In the genomic region with DNA sequence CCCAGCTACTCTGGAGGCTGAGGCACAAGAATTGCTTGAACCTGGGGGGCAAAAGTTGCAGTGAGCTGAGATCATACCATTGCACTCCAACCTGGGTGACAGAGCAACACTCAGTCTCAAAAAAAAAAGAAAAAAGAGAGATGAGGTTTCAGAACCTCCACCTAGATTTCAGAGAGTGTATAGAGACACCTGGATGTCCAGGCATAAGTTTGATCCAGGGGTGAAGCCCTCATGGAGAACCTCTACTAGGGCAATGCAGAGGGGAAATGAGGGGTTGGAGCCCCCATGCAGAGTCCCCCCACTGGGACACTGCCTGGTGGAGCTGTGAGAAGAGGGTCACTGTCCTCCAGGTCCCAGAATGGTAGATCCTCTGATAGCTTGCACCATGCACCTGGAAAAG, we compare ENCODE assay signal across 24 cellular contexts.
DNase-seq lines count a peak whose midpoint lies in the region; ATAC-seq and TF ChIP-seq lines count a peak whose summit lies in the region.
"Had no signal": no experiment of that assay in that cellular context is flagged by ENCODE, and none has a peak within 500 bp of the region (broad histone marks: within the 10 kb centered on the region; RNA-seq: fewer than 3 reads in every experiment).

No MANE protein-coding gene starts in this region.

- H3K9me3 Mint-ChIP-seq in activated T-cell treated with anti-CD3 and anti-CD28 coated beads, Interleukin-2, amount 50 U/mL, for 72 hours = peaks cover 8 to 9% of the 10 kb centered on the region in 2 donors
- H3K9me3 Mint-ChIP-seq in stimulated activated naive B cell treated with anti-CD40 and anti-IgM and Interleukin-4, amounts not matched to agents 10 μg/mL and 1 μg/mL and 100 μg/mL, for 72 hours = peaks cover 1 to 12% of the 10 kb centered on the region in 2 donors

- H2AFZ ChIP-seq in OCI-LY7 (ENCODE audit: low read length) = no peak overlapping the region

- no peak for TF ChIP-seq CTCF in OCI-LY7 (conservative IDR thresholded peaks at IDR 0.05; ENCODE audit: low read length)

- CTCF ChIA-PET in OCI-LY7 (lab: Charles Lee; ENCODE audit: unreplicated experiment) = no interaction called here

- H3K4me2 ChIP-seq in OCI-LY7 (ENCODE audit: low read length) = no peak overlapping the region
- H3K4me2 ChIP-seq: BLaER1 had no signal

- peak overlapping the region; percentile 83 for H3K27ac Mint-ChIP-seq in activated T-cell treated with anti-CD3 and anti-CD28 coated beads, Interleukin-2, amount 50 U/mL, for 72 hours
- peak overlapping the region; percentile 42 for H3K27ac Mint-ChIP-seq in stimulated activated naive B cell treated with anti-CD40 and anti-IgM and Interleukin-4, amounts not matched to agents 10 μg/mL and 1 μg/mL and 100 μg/mL, for 72 hours
- H3K27ac Mint-ChIP-seq: CD14-positive monocyte; CD4-positive, alpha-beta memory T cell; CD4-positive, CD25-positive, alpha-beta regulatory T cell; CD8-positive, alpha-beta memory T cell had no signal

- H3K4me3 ChIP-seq in OCI-LY7 (ENCODE audit: low read depth, low read length, poor library complexity, severe bottlenecking) = no peak overlapping the region
- H3K4me3 ChIP-seq: BLaER1, GM12878 had no signal

- POLR2A ChIA-PET in OCI-LY7 (lab: Charles Lee) = no interaction called here

- DNase-seq in activated T-cell treated with anti-CD3 and anti-CD28 coated beads, Interleukin-2, amount 50 U/mL, for 72 hours = no peak
- DNase-seq in activated T-cell treated with anti-CD3 and anti-CD28 coated beads, Interleukin-2, amount 50 U/mL, for 1 hour = no peak
- DNase-seq in OCI-LY7 (ENCODE audit: low spot score) = peak; percentile 12
- no peak for DNase-seq in stimulated activated naive B cell treated with anti-CD40 and anti-IgM and Interleukin-4, amounts not matched to agents 10 μg/mL and 1 μg/mL and 100 μg/mL, for 72 hours
- no peak for DNase-seq in stimulated activated CD4-positive, alpha-beta T cell treated with anti-CD3 and anti-CD28 coated beads, Interleukin-15, amount 100 ng/mL, for 24 hours
- no peak for DNase-seq in NCI-H146 treated with DMSO at 0.1 percent for 48 hours (lab: John Stamatoyannopoulos, UW; ENCODE audit: unreplicated experiment)
- DNase-seq: 8988T; ACHN; BE2C; C1 segment of cervical spinal cord; CD4-positive, alpha-beta memory T cell; CD4-positive, CD25-positive, alpha-beta regulatory T cell; CD8-positive, alpha-beta memory T cell; COR-L47; DMS 273 treated with DMSO at 0.1 percent for 48 hours; DMS153; DMS53; DMS79; DND-41; EL; GDM1 had no signal

- no peaks in the 10 kb centered on the region for H3K36me3 ChIP-seq in OCI-LY7 (ENCODE audit: insufficient read depth, low read length)
- H3K36me3 ChIP-seq: BE2C, BLaER1 had no signal

- BruUV-seq in OCI-LY7 (replicated peaks; lab: Mats Ljungman, UMichigan) = no TSS peak

- ATAC-seq in activated T-cell treated with anti-CD3 and anti-CD28 coated beads, Interleukin-2, amount 50 U/mL, for 72 hours (replicated peaks in 1 of 2) = no peak
- ATAC-seq in stimulated activated naive B cell treated with anti-CD40 and anti-IgM and Interleukin-4, amounts not matched to agents 10 μg/mL and 1 μg/mL and 100 μg/mL, for 72 hours (replicated peaks) = no peak
- ATAC-seq: GM12878 had no signal

- no peaks in the 10 kb centered on the region for H3K4me1 ChIP-seq in OCI-LY7 (ENCODE audit: insufficient read depth, low read length, poor library complexity, severe bottlenecking)
- H3K4me1 ChIP-seq: BE2C, BLaER1 had no signal

- H3K9me2 ChIP-seq in OCI-LY7 (ENCODE audit: insufficient read depth, low read length) = no peaks in the 10 kb centered on the region

- no peaks in the 10 kb centered on the region for H3K79me2 ChIP-seq in OCI-LY7 (ENCODE audit: insufficient read depth, low read depth, low read length)

- H4K20me1 ChIP-seq in OCI-LY7 (ENCODE audit: insufficient read depth, low read length) = no peaks in the 10 kb centered on the region
- H4K20me1 ChIP-seq: BLaER1 had no signal

- no peaks in the 10 kb centered on the region for H3K4me1 Mint-ChIP-seq in activated T-cell treated with anti-CD3 and anti-CD28 coated beads, Interleukin-2, amount 50 U/mL, for 72 hours (ENCODE audit: low read depth)
- no peaks in the 10 kb centered on the region for H3K4me1 Mint-ChIP-seq in stimulated activated naive B cell treated with anti-CD40 and anti-IgM and Interleukin-4, amounts not matched to agents 10 μg/mL and 1 μg/mL and 100 μg/mL, for 72 hours
- H3K4me1 Mint-ChIP-seq: CD4-positive, alpha-beta memory T cell; CD4-positive, CD25-positive, alpha-beta regulatory T cell; CD8-positive, alpha-beta memory T cell had no signal

- intact Hi-C loops in OCI-LY7 (cut with micrococcal nuclease; ENCODE audit: unreplicated experiment) = no loop called here

- H3K27me3 Mint-ChIP-seq in activated T-cell treated with anti-CD3 and anti-CD28 coated beads, Interleukin-2, amount 50 U/mL, for 72 hours (ENCODE audit: low read depth) = peaks cover 16% of the 10 kb centered on the region
- H3K27me3 Mint-ChIP-seq in stimulated activated naive B cell treated with anti-CD40 and anti-IgM and Interleukin-4, amounts not matched to agents 10 μg/mL and 1 μg/mL and 100 μg/mL, for 72 hours = no peaks in the 10 kb centered on the region
- H3K27me3 Mint-ChIP-seq: CD4-positive, alpha-beta memory T cell; CD4-positive, CD25-positive, alpha-beta regulatory T cell had no signal

- no peak overlapping the region for H3K4me3 Mint-ChIP-seq in activated T-cell treated with anti-CD3 and anti-CD28 coated beads, Interleukin-2, amount 50 U/mL, for 72 hours
- no peak overlapping the region for H3K4me3 Mint-ChIP-seq in stimulated activated naive B cell treated with anti-CD40 and anti-IgM and Interleukin-4, amounts not matched to agents 10 μg/mL and 1 μg/mL and 100 μg/mL, for 72 hours
- H3K4me3 Mint-ChIP-seq: CD14-positive monocyte; CD4-positive, alpha-beta memory T cell; CD4-positive, CD25-positive, alpha-beta regulatory T cell; CD8-positive, alpha-beta memory T cell had no signal

- peaks cover 4 to 7% of the 10 kb centered on the region in 2 donors for H3K36me3 Mint-ChIP-seq in activated T-cell treated with anti-CD3 and anti-CD28 coated beads, Interleukin-2, amount 50 U/mL, for 72 hours (ENCODE audit: insufficient read depth in 2 of 2)
- peaks cover 4 to 12% of the 10 kb centered on the region in 2 donors for H3K36me3 Mint-ChIP-seq in stimulated activated naive B cell treated with anti-CD40 and anti-IgM and Interleukin-4, amounts not matched to agents 10 μg/mL and 1 μg/mL and 100 μg/mL, for 72 hours
- H3K36me3 Mint-ChIP-seq: CD14-positive monocyte; CD4-positive, alpha-beta memory T cell had no signal

- no peak overlapping the region for H3K27ac ChIP-seq in OCI-LY7 (ENCODE audit: low read depth, low read length, poor library complexity, severe bottlenecking)
- H3K27ac ChIP-seq: BLaER1 had no signal

- no peaks in the 10 kb centered on the region for H3K9me3 ChIP-seq in OCI-LY7 (ENCODE audit: low read length)
- H3K9me3 ChIP-seq: BE2C had no signal
